In the genomic region with DNA sequence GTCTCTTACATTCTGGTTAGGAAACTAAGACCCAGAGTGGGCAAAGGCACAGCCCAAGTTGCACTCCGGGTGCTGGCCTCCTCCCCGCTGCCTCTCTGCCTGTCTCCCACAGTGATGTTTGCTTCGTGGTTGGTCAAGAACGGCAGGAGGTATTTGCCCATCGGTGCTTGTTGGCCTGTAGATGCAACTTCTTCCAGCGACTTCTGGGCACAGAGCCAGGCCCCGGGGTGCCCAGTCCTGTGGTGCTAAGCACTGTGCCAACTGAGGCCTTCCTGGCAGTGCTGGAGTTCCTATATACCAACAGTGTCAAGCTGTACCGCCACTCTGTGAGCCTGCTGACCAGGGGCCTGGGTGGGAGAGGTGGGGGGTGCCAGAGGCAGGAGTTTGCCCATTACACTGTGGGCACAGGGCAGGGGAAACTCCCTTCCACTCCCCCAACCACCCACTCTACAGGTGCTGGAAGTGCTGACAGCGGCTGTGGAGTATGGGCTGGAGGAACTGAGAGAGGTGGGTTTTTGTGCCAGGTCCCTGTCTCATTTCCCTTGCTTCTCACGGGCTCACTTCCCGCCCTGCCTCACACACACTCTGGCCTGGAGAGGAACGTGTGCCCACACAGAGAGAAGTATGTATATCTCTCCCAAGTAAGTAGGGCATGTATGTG, we compare ENCODE assay signal across 8 cellular contexts.
DNase-seq lines count a peak whose midpoint lies in the region; ATAC-seq and TF ChIP-seq lines count a peak whose summit lies in the region.

No MANE protein-coding gene starts in this region.

- H3K9me3 ChIP-seq in MM.1S (replicated peaks; ENCODE audit: insufficient read depth, low read length) = no peaks in the 10 kb centered on the region

- no peaks in the 10 kb centered on the region for H3K9me2 ChIP-seq in MM.1S (replicated peaks; ENCODE audit: insufficient read depth, low read length)

- no peak overlapping the region for H3K9ac ChIP-seq in MM.1S (ENCODE audit: low read length)

- H3K79me2 ChIP-seq in ACC112 (ENCODE audit: control insufficient read depth, insufficient read depth, low read length, unreplicated experiment) = peaks cover 29% of the 10 kb centered on the region
- no peaks in the 10 kb centered on the region for H3K79me2 ChIP-seq in MM.1S (ENCODE audit: low read length)

- H3K4me2 ChIP-seq in MM.1S (ENCODE audit: low read depth, low read length) = no peak overlapping the region

- peak overlapping the region; percentile 72; the same call in 1 of the 2 replicates for H3K4me3 ChIP-seq in ACC112 (ENCODE audit: low read depth, low read length)
- no peak overlapping the region for H3K4me3 ChIP-seq in MM.1S (ENCODE audit: low read length)

- TF ChIP-seq CTCF in MM.1S (IDR thresholded peaks at IDR 0.05; ENCODE audit: low read length) = no peak

- H2AFZ ChIP-seq in ACC112 (ENCODE audit: low read length, unreplicated experiment) (no peak overlapping the region), MM.1S (ENCODE audit: low read length) (peak overlapping the region; percentile 52; the same call in 1 of the 2 replicates)

- H3K27me3 ChIP-seq in ACC112 (ENCODE audit: insufficient read depth, low read length) = no peaks in the 10 kb centered on the region
- H3K27me3 ChIP-seq in MM.1S (replicated peaks; ENCODE audit: insufficient read depth, low read length) = 0 out of 2 replicates have a peak, but pooled peaks cover 4% of the 10 kb centered on the region

- no peak for ATAC-seq in stimulated activated naive CD8-positive, alpha-beta T cell treated with anti-CD3 and anti-CD28 coated beads, Interleukin-15, Interleukin-2, amounts not matched to agents 100 U/mL and 50 U/mL, for 24 hours

- DNase-seq in MM.1S (no peak), amygdala (lab: John Stamatoyannopoulos, UW) (peak in 29 of 56 donors; percentile 10 to 64 (median 36)), kidney tubule cell (ENCODE audit: low spot score) (peak; percentile 83), AG08396 (ENCODE audit: low spot score) (no peak), epidermal melanocyte (ENCODE audit: insufficient read length, low spot score) (no peak), NOMO-1 treated with dmso at 0.1 percent for 144 hours (lab: John Stamatoyannopoulos, UW; ENCODE audit: unreplicated experiment) (no peak)
- peak; percentile 49 for DNase-seq in stimulated activated naive CD8-positive, alpha-beta T cell treated with anti-CD3 and anti-CD28 coated beads, Interleukin-15, Interleukin-2, amounts not matched to agents 100 U/mL and 50 U/mL, for 24 hours

- H3K27ac ChIP-seq in ACC112 (ENCODE audit: low read depth, low read length) (peak overlapping the region; percentile 99), MM.1S (ENCODE audit: low read length) (peak overlapping the region; percentile 54; the same call in 1 of the 2 replicates)

- peaks cover 12% of the 10 kb centered on the region; the same call in 1 of the 2 replicates for H3K36me3 ChIP-seq in ACC112 (ENCODE audit: insufficient read depth, low read length)
- H3K36me3 ChIP-seq in MM.1S (replicated peaks; ENCODE audit: insufficient read depth, low read length) = no peaks in the 10 kb centered on the region

- no peaks in the 10 kb centered on the region for H4K20me1 ChIP-seq in MM.1S (ENCODE audit: insufficient read depth, low read length)

- peaks cover 11% of the 10 kb centered on the region; the same call in 1 of the 2 replicates for H3F3A ChIP-seq in MM.1S (ENCODE audit: insufficient read depth, low read length)

- H3K4me1 ChIP-seq in ACC112 (ENCODE audit: control insufficient read depth, insufficient read depth, low read length, unreplicated experiment) (peaks cover 67% of the 10 kb centered on the region), MM.1S (ENCODE audit: low read length) (peaks cover 19% of the 10 kb centered on the region)

Comparison
In these comparisons a context has a peak if more than half of its experiments do, and no peak if none do; other contexts are left out.
1. DNase-seq: peak in amygdala (29 of 56), kidney tubule cell (single experiment) and stimulated activated naive CD8-positive, alpha-beta T cell treated with anti-CD3 and anti-CD28 coated beads, Interleukin-15, Interleukin-2, amounts not matched to agents 100 U/mL and 50 U/mL, for 24 hours (single experiment); none in MM.1S (single experiment), AG08396 (single experiment), epidermal melanocyte (single experiment) and NOMO-1 treated with dmso at 0.1 percent for 144 hours (single experiment).